Comparison of ENCODE assay signal across 8 cellular contexts in the genomic region with DNA sequence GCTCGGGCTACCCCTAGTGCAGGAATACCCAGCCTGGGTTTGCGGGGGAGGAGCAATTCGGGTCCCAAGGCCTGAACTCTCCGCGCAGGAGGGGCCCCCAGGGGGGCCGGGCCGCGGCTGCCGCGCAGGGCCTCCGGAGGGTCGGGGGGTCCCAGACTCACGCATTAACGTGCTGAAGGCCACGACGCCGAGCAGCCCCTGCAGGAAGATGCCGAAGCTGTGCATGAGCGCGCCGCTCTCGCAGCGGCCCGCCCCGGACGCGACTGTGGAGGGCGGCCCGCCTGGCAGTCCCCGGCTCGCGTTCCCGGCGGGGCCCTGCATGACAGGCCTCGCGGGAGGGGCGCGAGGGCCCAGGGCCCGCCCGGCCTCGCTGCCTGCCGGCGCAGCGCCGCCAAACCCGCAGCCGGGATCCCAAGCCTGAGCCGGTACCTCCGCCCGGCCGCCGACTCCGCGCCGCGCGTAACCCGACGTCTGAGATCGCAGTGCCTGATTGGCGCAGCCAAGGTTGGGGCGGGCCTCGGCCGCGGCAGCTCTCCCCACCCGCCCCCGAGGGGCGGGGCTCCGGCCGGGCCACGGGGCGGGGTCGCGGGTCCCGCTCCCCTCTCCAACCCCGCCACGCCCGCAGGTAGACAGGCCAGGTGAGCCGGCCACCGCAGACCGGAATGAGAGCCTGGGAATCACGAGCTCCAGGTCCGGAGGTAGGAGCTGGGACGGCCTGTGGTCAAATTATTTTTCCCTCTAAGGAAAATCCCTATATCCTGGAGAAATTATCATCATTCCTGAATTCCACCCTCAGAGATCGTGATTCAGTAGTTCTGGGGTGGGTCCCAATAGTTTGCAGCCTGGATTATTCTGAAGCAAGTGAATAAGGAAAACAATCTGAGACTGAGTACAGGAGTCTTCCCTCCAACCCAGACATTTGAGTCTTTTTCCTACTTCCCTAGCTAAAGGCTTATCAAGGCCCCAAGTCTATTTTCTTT. TPM values are rescaled to one million over a fixed set of nuclear protein-coding genes. Genes with fewer than 3 reads are reported as not detected.
A peak's percentile ranks its signal among the peaks of the same experiment; 100 is the strongest.
DNase-seq lines count a peak whose midpoint lies in the region; ATAC-seq and TF ChIP-seq lines count a peak whose summit lies in the region.

A gene (minus strand): TSS at position 419 of the 980 bp plus-strand sequence. CDS start 98 bp downstream, at position 321.

- peak within 1 kb of the TSS; percentile 70 for H3K14ac ChIP-seq in IMR-90 (replicated peaks; ENCODE audit: low read depth, low read length)

- no peaks in the 10 kb centered on the region for H3K27me3 ChIP-seq in IMR-90 (ENCODE audit: control insufficient read depth, insufficient read depth, low read length)
- H3K27me3 ChIP-seq in Peyer's patch = no peaks in the 10 kb centered on the region
- no peaks in the 10 kb centered on the region for H3K27me3 ChIP-seq in esophagus squamous epithelium

- H2AK5ac ChIP-seq in IMR-90 (ENCODE audit: low read depth, low read length) = peak within 1 kb of the TSS; percentile 13; the same call in 1 of the 2 replicates

- peak within 1 kb of the TSS; percentile 11; the same call in 1 of the 2 replicates for H3K4ac ChIP-seq in IMR-90 (ENCODE audit: low read depth, low read length)

- 0 out of 2 replicates have a peak, but pooled peaks cover 3% of the 10 kb centered on the region for H4K20me1 ChIP-seq in IMR-90 (ENCODE audit: insufficient read depth, low read length)

- dilution Hi-C loops in IMR-90 (cut with HindIII; ENCODE audit: low sequenced_read_pairs, unreplicated experiment) = no loop called here

- H3K9me3 ChIP-seq in IMR-90 (ENCODE audit: control insufficient read depth, insufficient read depth, low read length) = no peaks in the 10 kb centered on the region
- no peaks in the 10 kb centered on the region for H3K9me3 ChIP-seq in Peyer's patch
- no peaks in the 10 kb centered on the region for H3K9me3 ChIP-seq in esophagus squamous epithelium

- DNase-seq in DMS53 (lab: John Stamatoyannopoulos, UW) (peak; percentile 80), IMR-90 (peak; percentile 73), Peyer's patch (peak; percentile 81 to 94 (median 93)), esophagus squamous epithelium (lab: John Stamatoyannopoulos, UW) (no peak), myocyte (ENCODE audit: low read depth) (peak; percentile 85)
- peak; percentile 87 to 92 for DNase-seq in activated T-cell treated with anti-CD3 and anti-CD28 coated beads, Interleukin-2, amount 50 U/mL, for 48 hours
- peak; percentile 61 to 84 for DNase-seq in stimulated activated CD8-positive, alpha-beta memory T cell treated with anti-CD3 and anti-CD28 coated beads, Interleukin-7, amount 100 ng/mL, for 4 hours (ENCODE audit: low read depth in 2 of 2)

- TF ChIP-seq CTCF in IMR-90 (conservative IDR thresholded peaks at IDR 0.05; ENCODE audit: low read depth, low read length) = no peak
- TF ChIP-seq CTCF in Peyer's patch (IDR thresholded peaks at IDR 0.05) = peak in 1 of 6 experiments; percentile 19
- TF ChIP-seq CTCF in esophagus squamous epithelium (IDR thresholded peaks at IDR 0.05) = no peak

- in situ Hi-C loops in IMR-90 (cut with MboI; ENCODE audit: low sequenced_read_pairs) = no loop called here

- H4K5ac ChIP-seq in IMR-90 (ENCODE audit: low read depth, low read length) = peak within 1 kb of the TSS; percentile 27; the same call in 1 of the 2 replicates

- no peak within 1 kb of the TSS for H2BK15ac ChIP-seq in IMR-90 (ENCODE audit: low read depth, low read length)

- H3K4me1 ChIP-seq in IMR-90 (ENCODE audit: control insufficient read depth, insufficient read depth, low read length) = peaks cover 6% of the 10 kb centered on the region
- peaks cover 0 to 38% (median 3%) of the 10 kb centered on the region in 4 donors for H3K4me1 ChIP-seq in Peyer's patch
- H3K4me1 ChIP-seq in esophagus squamous epithelium = peaks cover 5 to 55% (median 18%) of the 10 kb centered on the region in 3 donors

- H3K9ac ChIP-seq in IMR-90 (ENCODE audit: low read depth, low read length) = peak within 1 kb of the TSS; percentile 76

- H2BK120ac ChIP-seq in IMR-90 (ENCODE audit: low read depth, low read length) = no peak within 1 kb of the TSS

- H2AK9ac ChIP-seq in IMR-90 (replicated peaks; ENCODE audit: low read depth, low read length, poor library complexity) = peak within 1 kb of the TSS; percentile 10

- no TSS peak for BruUV-seq in IMR-90 (replicated peaks; lab: Mats Ljungman, UMichigan)

- no peak within 1 kb of the TSS for H3K56ac ChIP-seq in IMR-90 (ENCODE audit: extremely low read depth, insufficient read depth, low read length)

- peaks cover 13 to 43% of the 10 kb centered on the region in 2 experiments for H3K79me1 ChIP-seq in IMR-90 (ENCODE audit: low read depth in 1 of 2, low read length in 2 of 2)

- intact Hi-C loops in IMR-90 (cut with micrococcal nuclease) = no loop called here
- intact Hi-C loops in esophagus squamous epithelium (cut with DNase I) = no loop called here

- H3K36me3 ChIP-seq in IMR-90 (ENCODE audit: control insufficient read depth, insufficient read depth, low read length) = no peaks in the 10 kb centered on the region
- H3K36me3 ChIP-seq in Peyer's patch = no peaks in the 10 kb centered on the region
- H3K36me3 ChIP-seq in esophagus squamous epithelium = peaks cover 0 to 9% (median 0%) of the 10 kb centered on the region in 3 donors

- 0% methylated on average over 18 of the region's 85 CpGs; no CpG with 5 or more reads in 1 of the 2 experiments for WGBS in IMR-90 (ENCODE audit: extremely low coverage in 2 of 2, insufficient read length in 1 of 2), 2 experiments
- WGBS in esophagus squamous epithelium, 2 donors = 0% methylated on average over 6 to 18 of the region's 85 CpGs

- peak within 1 kb of the TSS; percentile 90 for H3K4me2 ChIP-seq in IMR-90 (ENCODE audit: low read depth, low read length)

- peak within 1 kb of the TSS in 1 of 2 experiments; percentile 70; a peak in 2 of 4 replicates for H4K8ac ChIP-seq in IMR-90 (ENCODE audit: low read depth in 2 of 2, low read length in 2 of 2)

- no peak within 1 kb of the TSS; the same call in 1 of the 2 replicates for H3K27ac ChIP-seq in IMR-90 (ENCODE audit: insufficient read depth, low read length)
- peak within 1 kb of the TSS; percentile 55 to 79 (median 72) for H3K27ac ChIP-seq in Peyer's patch
- H3K27ac ChIP-seq in esophagus squamous epithelium = peak within 1 kb of the TSS; percentile 73 to 86 (median 83)

- TF ChIP-seq POLR2A in IMR-90 (IDR thresholded peaks at IDR 0.05; ENCODE audit: low read depth, low read length) (no peak; the same call in 1 of the 2 replicates), Peyer's patch (IDR thresholded peaks at IDR 0.05) (peak; percentile 20 to 62), esophagus squamous epithelium (IDR thresholded peaks at IDR 0.05) (peak in 2 of 4 donors; percentile 37 to 78)

- peak within 1 kb of the TSS; percentile 90 for H2AFZ ChIP-seq in IMR-90 (replicated peaks; ENCODE audit: low read length, poor library complexity)

- POLR2A ChIA-PET in IMR-90 (lab: Charles Lee; ENCODE audit: unreplicated experiment) = no interaction called here

- TF ChIP-seq RAD21 in IMR-90 (IDR thresholded peaks at IDR 0.05; ENCODE audit: low read length) = no peak

- peaks cover 12% of the 10 kb centered on the region; the same call in 1 of the 2 replicates for H3K9me1 ChIP-seq in IMR-90 (ENCODE audit: insufficient read depth, low read length)

- H3K4me3 ChIP-seq in IMR-90 (ENCODE audit: insufficient read depth, low read depth, low read length) (peak within 1 kb of the TSS; percentile 65), Peyer's patch (peak within 1 kb of the TSS; percentile 70 to 96 (median 90)), esophagus squamous epithelium (peak within 1 kb of the TSS; percentile 63 to 91 (median 77))

- no peak within 1 kb of the TSS for H3K18ac ChIP-seq in IMR-90 (ENCODE audit: low read depth, low read length)

- no peak within 1 kb of the TSS for H2BK20ac ChIP-seq in IMR-90 (ENCODE audit: low read depth, low read length)

- no peak within 1 kb of the TSS for H4K91ac ChIP-seq in IMR-90 (ENCODE audit: insufficient read depth, low read depth, low read length)

- CTCF ChIA-PET in IMR-90 (lab: Yijun Ruan, JAX) = interaction anchor here (0.6 to 1.5 kb wide), 3 partner anchors 10 to 37 kb away, joined by 4 to 8 read pairs (median 4); no protein-coding TSS in a partner anchor

- H3K23ac ChIP-seq in IMR-90 (ENCODE audit: low read depth, low read length) = peak within 1 kb of the TSS; percentile 70; the same call in 1 of the 2 replicates

- peak; percentile 92 for ATAC-seq in GM21529 (IDR thresholded peaks at IDR 0.05; ENCODE audit: unreplicated experiment)
- ATAC-seq in IMR-90 (ENCODE audit: low read depth) = peak; percentile 100

- no peak within 1 kb of the TSS for H2BK5ac ChIP-seq in IMR-90 (ENCODE audit: low read depth, low read length, poor library complexity, severe bottlenecking)

TF ChIP-seq in IMR-90, 13 proteins besides CTCF, POLR2A, EP300 and RAD21:
- TF ChIP-seq SMC3 (IDR thresholded peaks at IDR 0.05; ENCODE audit: low read depth, low read length) = no peak
- TF ChIP-seq MAZ (IDR thresholded peaks at IDR 0.05; ENCODE audit: borderline replicate concordance, low read depth, low read length) = peak; percentile 83; the same call in 1 of the 2 replicates
- TF ChIP-seq, protein P1, sequence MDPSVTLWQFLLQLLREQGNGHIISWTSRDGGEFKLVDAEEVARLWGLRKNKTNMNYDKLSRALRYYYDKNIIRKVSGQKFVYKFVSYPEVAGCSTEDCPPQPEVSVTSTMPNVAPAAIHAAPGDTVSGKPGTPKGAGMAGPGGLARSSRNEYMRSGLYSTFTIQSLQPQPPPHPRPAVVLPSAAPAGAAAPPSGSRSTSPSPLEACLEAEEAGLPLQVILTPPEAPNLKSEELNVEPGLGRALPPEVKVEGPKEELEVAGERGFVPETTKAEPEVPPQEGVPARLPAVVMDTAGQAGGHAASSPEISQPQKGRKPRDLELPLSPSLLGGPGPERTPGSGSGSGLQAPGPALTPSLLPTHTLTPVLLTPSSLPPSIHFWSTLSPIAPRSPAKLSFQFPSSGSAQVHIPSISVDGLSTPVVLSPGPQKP (IDR thresholded peaks at IDR 0.05; ENCODE audit: borderline replicate concordance, low read depth, low read length) = no peak
- TF ChIP-seq CHD1 (IDR thresholded peaks at IDR 0.05; ENCODE audit: low read depth, low read length) = no peak
- peak; percentile 53; the same call in 1 of the 2 replicates for TF ChIP-seq MXI1 (IDR thresholded peaks at IDR 0.05; ENCODE audit: borderline replicate concordance, low read depth, low read length)
- no peak for TF ChIP-seq BHLHE40 (IDR thresholded peaks at IDR 0.05; ENCODE audit: low read depth, low read length)

RNA-seq across cellular contexts. Expression of the gene that starts here (rescaled TPM):
- total RNA-seq in IMR-90 (2012; rRNA removed) = 7.5 and 10.6 TPM in 2 replicates
- polyA plus RNA-seq in IMR-90 (2012; rRNA removed) = 17.8 and 19.4 TPM in 2 replicates
- 12.5 and 37.8 TPM in 2 replicates for polyA plus RNA-seq in IMR-90 (2012; cell fraction: cytosol; rRNA removed)
- 22.4 and 23.4 TPM in 2 replicates for polyA plus RNA-seq in IMR-90 (2012; cell fraction: nucleus; rRNA removed; ENCODE audit: low replicate concordance)
- 10 to 100 TPM; 16.1 to 91.6 (median 17.0) TPM for total RNA-seq in Peyer's patch
- 10 to 100 TPM in 3 of 4 donors, 1 to 10 TPM in 1; 7.0 to 14.7 (median 12.4) TPM for total RNA-seq in esophagus squamous epithelium
- total RNA-seq in myocyte = 8.9 and 9.2 TPM in 2 replicates
- polyA plus RNA-seq in myocyte (2012) = 17.2 TPM
